29 cellular contexts compared by ENCODE assay signal in the genomic region with DNA sequence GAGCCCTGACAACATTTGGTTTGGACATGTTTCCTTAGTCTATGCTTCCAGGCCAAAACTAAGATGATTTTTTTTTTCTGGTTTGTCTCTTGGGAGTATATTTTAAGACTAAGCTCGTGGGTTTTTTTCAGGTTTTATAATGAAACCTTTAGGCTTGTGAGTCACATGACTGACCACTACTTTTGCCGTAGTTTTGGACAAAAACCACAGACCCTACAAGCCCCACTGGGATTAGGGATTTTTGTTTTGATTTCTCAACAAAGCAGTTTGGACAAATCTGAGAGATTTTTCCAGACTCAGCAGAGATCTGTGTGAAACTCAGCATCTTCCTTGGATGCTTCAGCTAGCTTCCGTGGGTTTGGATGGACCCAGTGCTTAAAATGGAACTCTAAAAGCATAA.
A peak's percentile ranks its signal among the peaks of the same experiment; 100 is the strongest.
DNase-seq lines count a peak whose midpoint lies in the region; ATAC-seq, FAIRE-seq and TF ChIP-seq lines count a peak whose summit lies in the region.
"Had no signal": no experiment of that assay in that cellular context is flagged by ENCODE, and none has a peak within 500 bp of the region (broad histone marks: within the 10 kb centered on the region; RNA-seq: fewer than 3 reads in every experiment).

No MANE protein-coding gene starts in this region.

- SMC1A ChIA-PET in GM12878 (lab: Charles Lee; ENCODE audit: uncharacterized antibody, unreplicated experiment): interaction anchor here (1.1 to 1.9 kb wide), 2 partner anchors 23 to 48 kb away, joined by 3 to 5 read pairs; no protein-coding TSS in a partner anchor

- POLR2A ChIA-PET in GM12878 (lab: Charles Lee): interaction anchor here (0.6 kb wide), 1 partner anchor 68 kb away, joined by 3 read pairs; no protein-coding TSS in a partner anchor

- H3K4me3 ChIP-seq in MM.1S (ENCODE audit: low read length) (no peak overlapping the region), GM12878 (no peak overlapping the region)
- H3K4me3 ChIP-seq: breast epithelium, colonic mucosa, gastrocnemius medialis, ovary, suprapubic skin had no signal

- H3K4me1 ChIP-seq in MM.1S (ENCODE audit: low read length) (peaks cover 11% of the 10 kb centered on the region), GM12878 (ENCODE audit: control insufficient read depth, insufficient read depth, low read length) (peaks cover 10% of the 10 kb centered on the region; the same call in 1 of the 2 replicates)
- H3K4me1 ChIP-seq: breast epithelium, colonic mucosa, gastrocnemius medialis had no signal

- no peaks in the 10 kb centered on the region for H4K20me1 ChIP-seq in MM.1S (ENCODE audit: insufficient read depth, low read length)
- H4K20me1 ChIP-seq in GM12878 (ENCODE audit: control insufficient read depth, insufficient read depth): no peaks in the 10 kb centered on the region

- H3K9ac ChIP-seq in MM.1S (ENCODE audit: low read length): no peak overlapping the region
- H3K9ac ChIP-seq in GM12878 (ENCODE audit: control insufficient read depth, insufficient read depth, low read length): no peak overlapping the region
- H3K9ac ChIP-seq: SK-N-SH had no signal

- WGBS in GM12878 (ENCODE audit: insufficient coverage, insufficient replicate concordance, low lambda C conversion rate, missing lambda C conversion rate): 0% methylated on average over 3 of the region's 3 CpGs

- DNase-seq in MM.1S (no peak), GM12878 (ENCODE audit: low read depth, low spot score) (no peak), left ventricle myocardium superior (no peak), stromal cell of bone marrow (ENCODE audit: low read depth) (peak; percentile 93), hepatic stellate cell (ENCODE audit: low spot score) (no peak), amygdala (lab: John Stamatoyannopoulos, UW) (no peak), NCI-H2081 (lab: John Stamatoyannopoulos, UW) (no peak)
- DNase-seq: activated CD4-positive, alpha-beta T cell treated with anti-CD3 and anti-CD28 coated beads for 4 hours; activated CD8-positive, alpha-beta memory T cell treated with anti-CD3 and anti-CD28 coated beads for 24 hours; activated gamma-delta T cell treated with Interleukin-2 at 50 U/mL for 16 hours; activated T-cell treated with anti-CD3 and anti-CD28 coated beads, Interleukin-2, amount 50 U/mL, for 4 hours; CD4-positive, CD25-positive, alpha-beta regulatory T cell; colonic mucosa; DND-41; effector CD8-positive, alpha-beta T cell; gastrocnemius medialis; HCEC 1CT; hippocampal formation; NCI-H2029; NCI-H69; ovary; retina; SK-N-SH; stimulated activated CD4-positive, alpha-beta T cell treated with anti-CD3 and anti-CD28 coated beads, Interleukin-4, amount 100 ng/mL, for 24 hours had no signal

- H3K9me2 ChIP-seq in MM.1S (replicated peaks; ENCODE audit: insufficient read depth, low read length): no peaks in the 10 kb centered on the region
- H3K9me2 ChIP-seq: SK-N-SH had no signal

- H3F3A ChIP-seq in MM.1S (ENCODE audit: insufficient read depth, low read length): no peaks in the 10 kb centered on the region

- H3K36me3 ChIP-seq in MM.1S (replicated peaks; ENCODE audit: insufficient read depth, low read length) (no peaks in the 10 kb centered on the region), GM12878 (ENCODE audit: control insufficient read depth in 2 of 2, insufficient read depth in 2 of 2, low read length in 1 of 2) (no peaks in the 10 kb centered on the region)
- H3K36me3 ChIP-seq: breast epithelium, colonic mucosa, gastrocnemius medialis, ovary, suprapubic skin had no signal

- H3K4me2 ChIP-seq in MM.1S (ENCODE audit: low read depth, low read length): peak overlapping the region; percentile 22; the same call in 1 of the 2 replicates
- no peak overlapping the region for H3K4me2 ChIP-seq in GM12878 (ENCODE audit: control insufficient read depth, insufficient read depth)
- H3K4me2 ChIP-seq: SK-N-SH had no signal

- in situ Hi-C loops in GM12878 (cut with MboI): no loop called here

- CTCF ChIA-PET in GM12878 (lab: Yijun Ruan, JAX): interaction anchor here (1.0 kb wide), 1 partner anchor 64 kb away, joined by 3 read pairs; no protein-coding TSS in a partner anchor

- H3K9me3 ChIP-seq in MM.1S (replicated peaks; ENCODE audit: insufficient read depth, low read length) (no peaks in the 10 kb centered on the region), GM12878 (replicated peaks; ENCODE audit: control insufficient read depth, insufficient read depth, low read length) (peaks cover 2% of the 10 kb centered on the region; the same call in 2 of the 3 replicates)
- H3K9me3 ChIP-seq: colonic mucosa, gastrocnemius medialis, ovary, SK-N-SH, suprapubic skin had no signal

- no peak for TF ChIP-seq RAD21 in GM12878 (IDR thresholded peaks at IDR 0.05; ENCODE audit: insufficient read depth, low read depth, low read length)

- H3K27ac ChIP-seq in MM.1S (ENCODE audit: low read length) (no peak overlapping the region), GM12878 (ENCODE audit: control insufficient read depth, insufficient read depth) (no peak overlapping the region)
- H3K27ac ChIP-seq: breast epithelium, colonic mucosa, epithelial cell of prostate, gastrocnemius medialis, ovary, suprapubic skin had no signal

- TF ChIP-seq CTCF in MM.1S (IDR thresholded peaks at IDR 0.05; ENCODE audit: low read length) (no peak), GM12878 (IDR thresholded peaks at IDR 0.05 in 2 of 3, conservative IDR thresholded peaks at IDR 0.05 in 1 of 3; ENCODE audit: control insufficient read depth in 2 of 3, extremely low read depth in 1 of 3, insufficient read depth in 1 of 3, low read depth in 3 of 3, low read length in 3 of 3) (no peak)

- H3K27me3 ChIP-seq in MM.1S (replicated peaks; ENCODE audit: insufficient read depth, low read length) (no peaks in the 10 kb centered on the region), GM12878 (replicated peaks in 1 of 2; ENCODE audit: control insufficient read depth in 2 of 2, insufficient read depth in 2 of 2, low read length in 1 of 2) (no peaks in the 10 kb centered on the region)
- H3K27me3 ChIP-seq: breast epithelium, colonic mucosa, gastrocnemius medialis, ovary, suprapubic skin had no signal

- no peaks in the 10 kb centered on the region for H3K79me2 ChIP-seq in MM.1S (ENCODE audit: low read length)
- no peaks in the 10 kb centered on the region for H3K79me2 ChIP-seq in GM12878 (ENCODE audit: control insufficient read depth, insufficient read depth, low read length)

- no peak for TF ChIP-seq EP300 in GM12878 (IDR thresholded peaks at IDR 0.05; ENCODE audit: borderline replicate concordance in 1 of 2, control insufficient read depth in 1 of 2, low read depth in 2 of 2, low read length in 2 of 2)

- RAD21 ChIA-PET in GM12878 (lab: Charles Lee; ENCODE audit: unreplicated experiment): interaction anchor here (1.0 to 1.4 kb wide), 2 partner anchors 30 to 31 kb away, joined by 3 read pairs; no protein-coding TSS in a partner anchor

- no peak for TF ChIP-seq POLR2A in GM12878 (IDR thresholded peaks at IDR 0.05; ENCODE audit: low read depth, low read length)

- no peak for ATAC-seq in GM12878
- peak; percentile 54 for ATAC-seq in left ventricle myocardium superior
- ATAC-seq: activated T-cell treated with anti-CD3 and anti-CD28 coated beads, Interleukin-2, amount 50 U/mL, for 4 hours; gastrocnemius medialis; left lobe of liver; stimulated activated effector memory CD8-positive, alpha-beta T cell treated with anti-CD3 and anti-CD28 coated beads, Interleukin-12 subunit alpha, Interleukin-12 subunit beta, amount 100 ng/mL, for 72 hours had no signal

- no TSS peak for BruUV-seq in GM12878 (replicated peaks; lab: Mats Ljungman, UMichigan)

- intact Hi-C loops in GM12878 (cut with micrococcal nuclease; ENCODE audit: unreplicated experiment): no loop called here
- intact Hi-C loops in left ventricle myocardium superior (cut with micrococcal nuclease): no loop called here

- peak overlapping the region; percentile 45; the same call in 1 of the 2 replicates for H2AFZ ChIP-seq in MM.1S (ENCODE audit: low read length)
- H2AFZ ChIP-seq in GM12878 (ENCODE audit: control insufficient read depth, low read depth, low read length): no peak overlapping the region

- no peak for FAIRE-seq in GM12878 (lab: Jason Lieb, UNC)

TF ChIP-seq in GM12878, 131 proteins besides CTCF, POLR2A, EP300 and RAD21:
- TF ChIP-seq, protein P1, sequence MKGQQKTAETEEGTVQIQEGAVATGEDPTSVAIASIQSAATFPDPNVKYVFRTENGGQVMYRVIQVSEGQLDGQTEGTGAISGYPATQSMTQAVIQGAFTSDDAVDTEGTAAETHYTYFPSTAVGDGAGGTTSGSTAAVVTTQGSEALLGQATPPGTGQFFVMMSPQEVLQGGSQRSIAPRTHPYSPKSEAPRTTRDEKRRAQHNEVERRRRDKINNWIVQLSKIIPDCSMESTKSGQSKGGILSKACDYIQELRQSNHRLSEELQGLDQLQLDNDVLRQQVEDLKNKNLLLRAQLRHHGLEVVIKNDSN (IDR thresholded peaks at IDR 0.05; ENCODE audit: borderline replicate concordance, extremely low read length, insufficient read depth, low read depth, low read length): no peak
- no peak for TF ChIP-seq ZNF217 (IDR thresholded peaks at IDR 0.05)
- TF ChIP-seq ZSCAN29 (IDR thresholded peaks at IDR 0.05): no peak
- no peak for TF ChIP-seq MYC (IDR thresholded peaks at IDR 0.05; ENCODE audit: insufficient read depth, insufficient read length, insufficient replicate concordance, low read length, severe bottlenecking)
- no peak for TF ChIP-seq HDGF (IDR thresholded peaks at IDR 0.05)
- no peak for TF ChIP-seq TBL1XR1 (IDR thresholded peaks at IDR 0.05; ENCODE audit: low read depth, low read length)
- no peak for TF ChIP-seq ZNF207 (IDR thresholded peaks at IDR 0.05; ENCODE audit: borderline replicate concordance)
- TF ChIP-seq RUNX3 (IDR thresholded peaks at IDR 0.05; ENCODE audit: low read length): peak; percentile 37; the same call in 1 of the 2 replicates
